In genomic region chr10:77926566-77927342, GRCh38 we compare ENCODE assay signal across 8 cellular contexts. TPM values are rescaled to one million over a fixed set of nuclear protein-coding genes. Genes with fewer than 3 reads are reported as not detected.
DNase-seq lines count a peak whose midpoint lies in the region; ATAC-seq, FAIRE-seq and TF ChIP-seq lines count a peak whose summit lies in the region.

TSS of gene DLG5 (minus strand) at chr10:77926755. CDS start at chr10:77926520, 235 bp downstream.

- H3K4me3 ChIP-seq in GM12864 (ENCODE audit: low read depth, low read length) (peak within 1 kb of the TSS; percentile 91), keratinocyte (ENCODE audit: control insufficient read depth in 2 of 3, extremely low read depth in 1 of 3, insufficient read depth in 2 of 3, low read depth in 1 of 3, low read length in 3 of 3) (peak within 1 kb of the TSS; percentile 58 to 88 (median 87)), smooth muscle cell (peak within 1 kb of the TSS; percentile 86)

- peak; percentile 32 for ATAC-seq in HG02938 (IDR thresholded peaks at IDR 0.05; ENCODE audit: unreplicated experiment)
- ATAC-seq in central memory CD8-positive, alpha-beta T cell (replicated peaks; ENCODE audit: extremely low read depth, poor library complexity, severe bottlenecking), result peak; percentile 37
- ATAC-seq in HG02763 (IDR thresholded peaks at IDR 0.05; ENCODE audit: unreplicated experiment), result no peak

- no peaks in the 10 kb centered on the region for H3K36me3 Mint-ChIP-seq in central memory CD8-positive, alpha-beta T cell (ENCODE audit: insufficient read depth)

- H3K9ac ChIP-seq in keratinocyte (ENCODE audit: control insufficient read depth, extremely low read depth, insufficient read depth, low read length), result peak within 1 kb of the TSS; percentile 81
- peak within 1 kb of the TSS; percentile 66 for H3K9ac ChIP-seq in smooth muscle cell (ENCODE audit: low read depth)

- H3K4me1 ChIP-seq in keratinocyte (ENCODE audit: control insufficient read depth, extremely low read depth, insufficient read depth, low read length) (peaks cover 37% of the 10 kb centered on the region), smooth muscle cell (ENCODE audit: low read depth) (peaks cover 23% of the 10 kb centered on the region)

- peaks cover 8% of the 10 kb centered on the region for H4K20me1 ChIP-seq in keratinocyte (ENCODE audit: control insufficient read depth, extremely low read depth, insufficient read depth, low read length)
- H4K20me1 ChIP-seq in smooth muscle cell (ENCODE audit: low read depth), result peaks cover 40% of the 10 kb centered on the region

- H2AFZ ChIP-seq in keratinocyte (ENCODE audit: control insufficient read depth, low read length) (peak within 1 kb of the TSS; percentile 58), smooth muscle cell (ENCODE audit: low read depth) (peak within 1 kb of the TSS; percentile 71)

- FAIRE-seq in keratinocyte (lab: Jason Lieb, UNC), result no peak

- H3K4me3 Mint-ChIP-seq in central memory CD8-positive, alpha-beta T cell, result peak within 1 kb of the TSS; percentile 76

- H3K36me3 ChIP-seq in keratinocyte (ENCODE audit: control insufficient read depth in 2 of 2, extremely low read depth in 1 of 2, insufficient read depth in 2 of 2, low read length in 2 of 2), result peaks cover 0 to 6% of the 10 kb centered on the region in 2 experiments
- H3K36me3 ChIP-seq in smooth muscle cell (ENCODE audit: low read depth), result no peaks in the 10 kb centered on the region

- H3K9me3 Mint-ChIP-seq in central memory CD8-positive, alpha-beta T cell, result no peaks in the 10 kb centered on the region

- H3K9me3 ChIP-seq in keratinocyte (ENCODE audit: control insufficient read depth, low read depth, low read length) (no peaks in the 10 kb centered on the region), smooth muscle cell (replicated peaks; ENCODE audit: low read depth) (no peaks in the 10 kb centered on the region)

- no peaks in the 10 kb centered on the region for H3K27me3 ChIP-seq in keratinocyte (ENCODE audit: control insufficient read depth, extremely low read depth, insufficient read depth, low read length)
- no peaks in the 10 kb centered on the region for H3K27me3 ChIP-seq in smooth muscle cell (ENCODE audit: low read depth)

- DNase-seq in A172 (ENCODE audit: low spot score), result peak; percentile 53
- no peak for DNase-seq in GM12864 (ENCODE audit: low read depth)
- peak; percentile 61 for DNase-seq in RPMI7951 (ENCODE audit: low read depth)
- DNase-seq in central memory CD8-positive, alpha-beta T cell (ENCODE audit: low spot score in 2 of 2), result no peak
- no peak for DNase-seq in keratinocyte (ENCODE audit: low read depth, low spot score)
- peak; percentile 47 for DNase-seq in smooth muscle cell (lab: John Stamatoyannopoulos, UW; ENCODE audit: unreplicated experiment)

- TF ChIP-seq CTCF in GM12864 (IDR thresholded peaks at IDR 0.05; ENCODE audit: low read depth, low read length, missing control alignments) (no peak), keratinocyte (optimal IDR thresholded peaks at IDR 0.05 in 1 of 3, IDR thresholded peaks at IDR 0.05 in 1 of 3, conservative IDR thresholded peaks at IDR 0.05 in 1 of 3; ENCODE audit: extremely low read depth in 1 of 3, insufficient read depth in 2 of 3, low read length in 3 of 3) (no peak), smooth muscle cell (IDR thresholded peaks at IDR 0.05; ENCODE audit: borderline replicate concordance, insufficient read depth, poor library complexity, severe bottlenecking) (no peak)

- H3K4me2 ChIP-seq in keratinocyte (ENCODE audit: control insufficient read depth, extremely low read depth, insufficient read depth, low read depth, low read length) (peak within 1 kb of the TSS; percentile 92), smooth muscle cell (peak within 1 kb of the TSS; percentile 97)

- H3K27ac Mint-ChIP-seq in central memory CD8-positive, alpha-beta T cell (ENCODE audit: low read depth), result peak within 1 kb of the TSS; percentile 35

- 1% methylated on average over 11 of the region's 95 CpGs for WGBS in smooth muscle cell (ENCODE audit: low lambda C conversion rate)

- H3K27ac ChIP-seq in keratinocyte (ENCODE audit: control insufficient read depth, insufficient read depth, low read length), result peak within 1 kb of the TSS; percentile 76
- H3K27ac ChIP-seq in smooth muscle cell (ENCODE audit: low read depth), result no peak within 1 kb of the TSS

- H3K79me2 ChIP-seq in keratinocyte (ENCODE audit: control insufficient read depth, insufficient read depth, low read length) (peaks cover 45% of the 10 kb centered on the region), smooth muscle cell (ENCODE audit: low read depth) (peaks cover 41% of the 10 kb centered on the region)

- dilution Hi-C loops in keratinocyte (cut with MboI; ENCODE audit: extremely low pct_ligation_motif_present, low sequenced_read_pairs), result no loop called here

- peaks cover 45% of the 10 kb centered on the region for H3K27me3 Mint-ChIP-seq in central memory CD8-positive, alpha-beta T cell

- peaks cover 11% of the 10 kb centered on the region for H3F3A ChIP-seq in smooth muscle cell (ENCODE audit: low read depth)

- peaks cover 3% of the 10 kb centered on the region for H3K9me1 ChIP-seq in keratinocyte (ENCODE audit: control insufficient read depth, extremely low read depth, insufficient read depth, low read length)

- H3K4me1 Mint-ChIP-seq in central memory CD8-positive, alpha-beta T cell, result peaks cover 26% of the 10 kb centered on the region

RNA-seq across cellular contexts. Expression of gene DLG5, which starts in this region (rescaled TPM):
- 30.7 and 60.3 TPM in 2 replicates for total RNA-seq in A172 (2014; rRNA removed; shearing (Covaris generic))
- total RNA-seq in RPMI7951 (2014; rRNA removed; shearing (Covaris generic)), result 9.0 and 10.3 TPM in 2 replicates
- 9.5 to 35.9 TPM (median 17.2 TPM) in 3 replicates for polyA plus RNA-seq in keratinocyte
- 33.6 TPM for polyA plus RNA-seq in keratinocyte (2011; ENCODE audit: low read depth)
- 15.5 and 21.6 TPM in 2 replicates for polyA plus RNA-seq in keratinocyte (2011; cell fraction: cytosol; rRNA removed)
- 59.9 and 60.9 TPM in 2 replicates for polyA plus RNA-seq in keratinocyte (2011; cell fraction: nucleus; rRNA removed)
- 23.2 and 49.6 TPM in 2 replicates for polyA plus RNA-seq in keratinocyte (2012; ENCODE audit: low replicate concordance)
- polyA minus RNA-seq in keratinocyte, result 23.1 to 123 TPM (median 41.6 TPM) in 3 replicates
- 34.3 TPM for polyA minus RNA-seq in keratinocyte (2011; cell fraction: cytosol; rRNA and poly(A)+ RNA removed)
- polyA minus RNA-seq in keratinocyte (2011; cell fraction: nucleus; rRNA and poly(A)+ RNA removed), result 61.4 and 75.7 TPM in 2 replicates
- total RNA-seq in smooth muscle cell, result 20.4 and 21.8 TPM in 2 replicates
- polyA plus RNA-seq in smooth muscle cell, result 11.3 and 14.6 TPM in 2 replicates

Comparison
In these comparisons a context has a peak if more than half of its experiments do, and no peak if none do; other contexts are left out.
1. DNase-seq: peak in A172 (single experiment), RPMI7951 (single experiment) and smooth muscle cell (single experiment); none in GM12864 (single experiment), central memory CD8-positive, alpha-beta T cell (0 of 2) and keratinocyte (single experiment).
2. Peak in every context shown above with its lines, with median percentiles within 50 percentile points of each other: H3K4me3 ChIP-seq.